Comparison of ENCODE assay signal across 13 cellular contexts in genomic region chr1:46288485-46289133, GRCh38. TPM values are rescaled to one million over a fixed set of nuclear protein-coding genes. Genes with fewer than 3 reads are reported as not detected.
DNase-seq lines count a peak whose midpoint lies in the region; ATAC-seq and TF ChIP-seq lines count a peak whose summit lies in the region.
"Had no signal": no experiment of that assay in that cellular context is flagged by ENCODE, and none has a peak within 500 bp of the region (broad histone marks: within the 10 kb centered on the region; RNA-seq: fewer than 3 reads in every experiment).

No MANE protein-coding gene starts in this region.

- peaks cover 31% of the 10 kb centered on the region for H4K20me1 ChIP-seq in smooth muscle cell (ENCODE audit: low read depth)

- no peak overlapping the region for H3K9ac ChIP-seq in smooth muscle cell (ENCODE audit: low read depth)

- no peak overlapping the region for H3K4me2 ChIP-seq in smooth muscle cell

- no peak for ATAC-seq in activated CD8-positive, alpha-beta memory T cell treated with anti-CD3 and anti-CD28 coated beads, Interleukin-2, amount 10 ng/mL, durations not matched to agents 7 days and 5 days
- ATAC-seq in activated CD8-positive, alpha-beta T cell treated with anti-CD3 and anti-CD28 coated beads for 36 hours: no peak

- no peaks in the 10 kb centered on the region for H3K9me3 Mint-ChIP-seq in activated CD8-positive, alpha-beta memory T cell treated with anti-CD3 and anti-CD28 coated beads, Interleukin-2, amount 10 ng/mL, durations not matched to agents 7 days and 5 days (ENCODE audit: low read depth)
- H3K9me3 Mint-ChIP-seq in activated CD8-positive, alpha-beta T cell treated with anti-CD3 and anti-CD28 coated beads for 36 hours: no peaks in the 10 kb centered on the region

- H3K9me3 ChIP-seq in smooth muscle cell (replicated peaks; ENCODE audit: low read depth): no peaks in the 10 kb centered on the region
- no peaks in the 10 kb centered on the region for H3K9me3 ChIP-seq in Peyer's patch

- H3K4me3 ChIP-seq in fibroblast of pulmonary artery (replicated peaks; ENCODE audit: low read depth, low read length) (no peak overlapping the region), smooth muscle cell (no peak overlapping the region), Peyer's patch (no peak overlapping the region)

- H3K4me3 Mint-ChIP-seq in activated CD8-positive, alpha-beta memory T cell treated with anti-CD3 and anti-CD28 coated beads, Interleukin-2, amount 10 ng/mL, durations not matched to agents 7 days and 5 days: no peak overlapping the region
- no peak overlapping the region for H3K4me3 Mint-ChIP-seq in activated CD8-positive, alpha-beta T cell treated with anti-CD3 and anti-CD28 coated beads for 36 hours
- H3K4me3 Mint-ChIP-seq: B cell had no signal

- H3K27ac ChIP-seq in smooth muscle cell (ENCODE audit: low read depth): peak overlapping the region; percentile 70
- H3K27ac ChIP-seq in Peyer's patch: no peak overlapping the region

- H3K36me3 ChIP-seq in smooth muscle cell (ENCODE audit: low read depth): peaks cover 4% of the 10 kb centered on the region
- H3K36me3 ChIP-seq in Peyer's patch: peaks cover 0 to 45% (median 0%) of the 10 kb centered on the region in 3 donors

- H3K27ac Mint-ChIP-seq in activated CD8-positive, alpha-beta memory T cell treated with anti-CD3 and anti-CD28 coated beads, Interleukin-2, amount 10 ng/mL, durations not matched to agents 7 days and 5 days: peak overlapping the region; percentile 10
- H3K27ac Mint-ChIP-seq in activated CD8-positive, alpha-beta T cell treated with anti-CD3 and anti-CD28 coated beads for 36 hours: peak overlapping the region; percentile 40
- H3K27ac Mint-ChIP-seq: B cell had no signal

- DNase-seq in activated CD8-positive, alpha-beta memory T cell treated with anti-CD3 and anti-CD28 coated beads, Interleukin-2, amount 10 ng/mL, durations not matched to agents 7 days and 5 days: no peak
- DNase-seq in activated CD8-positive, alpha-beta memory T cell treated with anti-CD3 and anti-CD28 coated beads, Interleukin-2, amount 50 U/mL, for 4 hours: no peak
- no peak for DNase-seq in activated CD8-positive, alpha-beta T cell treated with anti-CD3 and anti-CD28 coated beads for 36 hours
- peak; percentile 61 for DNase-seq in fibroblast of pulmonary artery (ENCODE audit: low read depth)
- DNase-seq in smooth muscle cell (lab: John Stamatoyannopoulos, UW; ENCODE audit: unreplicated experiment): no peak
- no peak for DNase-seq in NCI-H345 (lab: John Stamatoyannopoulos, UW)
- DNase-seq in cerebellum (ENCODE audit: low spot score): no peak
- no peak for DNase-seq in Peyer's patch
- DNase-seq: amygdala, NCI-H2107, SHP77, small intestine had no signal

- H3K4me1 Mint-ChIP-seq in activated CD8-positive, alpha-beta memory T cell treated with anti-CD3 and anti-CD28 coated beads, Interleukin-2, amount 10 ng/mL, durations not matched to agents 7 days and 5 days: peaks cover 16% of the 10 kb centered on the region
- peaks cover 20% of the 10 kb centered on the region for H3K4me1 Mint-ChIP-seq in activated CD8-positive, alpha-beta T cell treated with anti-CD3 and anti-CD28 coated beads for 36 hours (ENCODE audit: low read depth)
- H3K4me1 Mint-ChIP-seq: B cell had no signal

- intact Hi-C loops in activated CD8-positive, alpha-beta T cell treated with anti-CD3 and anti-CD28 coated beads for 36 hours (cut with micrococcal nuclease): no loop called here

- H3K27me3 ChIP-seq in smooth muscle cell (ENCODE audit: low read depth) (no peaks in the 10 kb centered on the region), Peyer's patch (no peaks in the 10 kb centered on the region)

- no peaks in the 10 kb centered on the region for H3F3A ChIP-seq in smooth muscle cell (ENCODE audit: low read depth)

- no peak for TF ChIP-seq CTCF in activated CD8-positive, alpha-beta T cell treated with anti-CD3 and anti-CD28 coated beads for 36 hours (IDR thresholded peaks at IDR 0.05)
- no peak for TF ChIP-seq CTCF in fibroblast of pulmonary artery (IDR thresholded peaks at IDR 0.05; ENCODE audit: low read length, missing control alignments)
- TF ChIP-seq CTCF in smooth muscle cell (IDR thresholded peaks at IDR 0.05; ENCODE audit: borderline replicate concordance, insufficient read depth, poor library complexity, severe bottlenecking): no peak
- no peak for TF ChIP-seq CTCF in Peyer's patch (IDR thresholded peaks at IDR 0.05)

- CTCF ChIA-PET in activated CD8-positive, alpha-beta memory T cell treated with anti-CD3 and anti-CD28 coated beads, Interleukin-2, amount 10 ng/mL, durations not matched to agents 7 days and 5 days (lab: Charles Lee): no interaction called here
- CTCF ChIA-PET in activated CD8-positive, alpha-beta T cell treated with anti-CD3 and anti-CD28 coated beads for 36 hours (lab: Charles Lee): interaction anchor here (0.8 to 3.7 kb wide), 3 partner anchors 11 to 158 kb away, joined by 3 to 10 read pairs (median 3); partner anchors contain the start of genes LRRC41 and UQCRH

- POLR2A ChIA-PET in activated CD8-positive, alpha-beta T cell treated with anti-CD3 and anti-CD28 coated beads for 36 hours (lab: Charles Lee): interaction anchor here (0.6 to 2.9 kb wide), 7 partner anchors 8 to 53 kb away, joined by 3 to 16 read pairs (median 6); partner anchors contain the start of genes LRRC41 and UQCRH

- H3K4me1 ChIP-seq in smooth muscle cell (ENCODE audit: low read depth): no peaks in the 10 kb centered on the region
- H3K4me1 ChIP-seq in Peyer's patch: no peaks in the 10 kb centered on the region

- TF ChIP-seq POLR2A in Peyer's patch (IDR thresholded peaks at IDR 0.05): no peak

- no peak overlapping the region for H2AFZ ChIP-seq in smooth muscle cell (ENCODE audit: low read depth)

- 79% methylated on average over 1 of the region's 1 CpG for WGBS in smooth muscle cell (ENCODE audit: low lambda C conversion rate)

- H3K79me2 ChIP-seq in smooth muscle cell (ENCODE audit: low read depth): peaks cover 5% of the 10 kb centered on the region

- no peaks in the 10 kb centered on the region for H3K27me3 Mint-ChIP-seq in activated CD8-positive, alpha-beta memory T cell treated with anti-CD3 and anti-CD28 coated beads, Interleukin-2, amount 10 ng/mL, durations not matched to agents 7 days and 5 days
- H3K27me3 Mint-ChIP-seq in activated CD8-positive, alpha-beta T cell treated with anti-CD3 and anti-CD28 coated beads for 36 hours: no peaks in the 10 kb centered on the region
- H3K27me3 Mint-ChIP-seq: B cell had no signal

- H3K36me3 Mint-ChIP-seq in activated CD8-positive, alpha-beta memory T cell treated with anti-CD3 and anti-CD28 coated beads, Interleukin-2, amount 10 ng/mL, durations not matched to agents 7 days and 5 days: peaks cover 28% of the 10 kb centered on the region
- H3K36me3 Mint-ChIP-seq in activated CD8-positive, alpha-beta T cell treated with anti-CD3 and anti-CD28 coated beads for 36 hours (ENCODE audit: low read depth): peaks cover 39% of the 10 kb centered on the region

RNA-seq across cellular contexts. Expression of gene LRRC41, which starts 14.8 kb away (rescaled TPM):
- total RNA-seq in activated CD8-positive, alpha-beta memory T cell treated with anti-CD3 and anti-CD28 coated beads, Interleukin-2, amount 10 ng/mL, durations not matched to agents 7 days and 5 days: 10 to 100 TPM; 33.4 to 44.7 TPM
- total RNA-seq in activated CD8-positive, alpha-beta T cell treated with anti-CD3 and anti-CD28 coated beads for 36 hours: 10 to 100 TPM; 32.1 to 32.2 TPM
- total RNA-seq in smooth muscle cell: 91.5 and 105 TPM in 2 replicates
- polyA plus RNA-seq in smooth muscle cell: 118 and 121 TPM in 2 replicates
- total RNA-seq in cerebellum: 50.8 TPM
- 10 to 100 TPM; 19.8 to 72.3 (median 65.3) TPM for total RNA-seq in Peyer's patch

RNA-seq across cellular contexts. Expression of gene UQCRH, which starts 14.9 kb away (rescaled TPM):
- 100 to 1,000 TPM; 279 to 302 TPM for total RNA-seq in activated CD8-positive, alpha-beta memory T cell treated with anti-CD3 and anti-CD28 coated beads, Interleukin-2, amount 10 ng/mL, durations not matched to agents 7 days and 5 days
- total RNA-seq in activated CD8-positive, alpha-beta T cell treated with anti-CD3 and anti-CD28 coated beads for 36 hours: 100 to 1,000 TPM; 391 to 396 TPM
- 555 and 652 TPM in 2 replicates for total RNA-seq in smooth muscle cell
- polyA plus RNA-seq in smooth muscle cell: 284 and 333 TPM in 2 replicates
- total RNA-seq in cerebellum: 177 TPM
- total RNA-seq in Peyer's patch: 100 to 1,000 TPM; 230 to 300 (median 262) TPM

RNA-seq across cellular contexts. Expression of gene RAD54L, which starts 41.0 kb away (rescaled TPM):
- total RNA-seq in activated CD8-positive, alpha-beta memory T cell treated with anti-CD3 and anti-CD28 coated beads, Interleukin-2, amount 10 ng/mL, durations not matched to agents 7 days and 5 days: 10 to 100 TPM; 57.2 to 85.3 TPM
- total RNA-seq in activated CD8-positive, alpha-beta T cell treated with anti-CD3 and anti-CD28 coated beads for 36 hours: 10 to 100 TPM; 64.6 to 65.1 TPM
- total RNA-seq in smooth muscle cell (1.7 and 4.9 TPM in 2 replicates), cerebellum (2.6 TPM), Peyer's patch (10 to 100 TPM in 2 of 4 donors, 1 to 10 TPM in 2; 3.9 to 71.8 (median 10.3) TPM)
- polyA plus RNA-seq in smooth muscle cell: 5.6 and 7.1 TPM in 2 replicates

RNA-seq across cellular contexts. Expression of gene NSUN4, which starts 52.0 kb away (rescaled TPM):
- 10 to 100 TPM; 20.6 to 26.7 TPM for total RNA-seq in activated CD8-positive, alpha-beta memory T cell treated with anti-CD3 and anti-CD28 coated beads, Interleukin-2, amount 10 ng/mL, durations not matched to agents 7 days and 5 days
- total RNA-seq in activated CD8-positive, alpha-beta T cell treated with anti-CD3 and anti-CD28 coated beads for 36 hours: 10 to 100 TPM; 28.5 to 29.3 TPM
- total RNA-seq in smooth muscle cell: 12.5 and 14.1 TPM in 2 replicates
- 10.6 and 10.8 TPM in 2 replicates for polyA plus RNA-seq in smooth muscle cell
- total RNA-seq in cerebellum: 12.9 TPM
- total RNA-seq in Peyer's patch: 10 to 100 TPM; 12.8 to 29.4 (median 18.0) TPM
